ENCODE assay signal across 1 cellular context in the genomic region with DNA sequence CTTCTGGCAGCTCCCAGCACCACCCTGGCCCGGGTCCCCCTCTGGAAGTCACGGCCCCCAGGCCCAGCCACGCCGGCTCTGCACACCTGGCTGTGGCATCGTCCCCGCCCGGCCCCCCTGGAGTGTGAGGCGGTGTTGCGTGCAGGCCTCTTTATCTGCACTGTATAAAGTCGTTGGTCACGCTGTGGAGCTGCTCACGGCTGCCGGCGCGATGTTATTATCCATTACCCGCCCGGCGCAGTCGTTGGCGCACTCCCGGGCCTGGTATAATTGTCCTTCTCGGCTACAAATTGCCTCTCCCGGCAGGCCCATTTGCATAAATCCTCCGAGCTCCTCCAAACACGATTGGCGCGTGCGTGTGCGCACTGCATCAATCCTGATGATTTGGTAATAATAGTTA.
TF ChIP-seq lines count a peak whose summit lies in the region.

No MANE protein-coding gene starts in this region.

TF ChIP-seq in SK-N-SH, 30 proteins besides CTCF, POLR2A, EP300 and RAD21 (continued from another document):
- TF ChIP-seq REST (IDR thresholded peaks at IDR 0.05; ENCODE audit: low read depth, low read length) (no peak), POLR2AphosphoS5 (IDR thresholded peaks at IDR 0.05; ENCODE audit: low read depth, low read length) (no peak), SIN3A (IDR thresholded peaks at IDR 0.05; ENCODE audit: borderline replicate concordance, low read depth, low read length) (no peak), ELF1 (IDR thresholded peaks at IDR 0.05) (no peak)
- TF ChIP-seq, protein P1, sequence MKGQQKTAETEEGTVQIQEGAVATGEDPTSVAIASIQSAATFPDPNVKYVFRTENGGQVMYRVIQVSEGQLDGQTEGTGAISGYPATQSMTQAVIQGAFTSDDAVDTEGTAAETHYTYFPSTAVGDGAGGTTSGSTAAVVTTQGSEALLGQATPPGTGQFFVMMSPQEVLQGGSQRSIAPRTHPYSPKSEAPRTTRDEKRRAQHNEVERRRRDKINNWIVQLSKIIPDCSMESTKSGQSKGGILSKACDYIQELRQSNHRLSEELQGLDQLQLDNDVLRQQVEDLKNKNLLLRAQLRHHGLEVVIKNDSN (IDR thresholded peaks at IDR 0.05; ENCODE audit: borderline replicate concordance, low read depth) = no peak
- TF ChIP-seq, protein P2, sequence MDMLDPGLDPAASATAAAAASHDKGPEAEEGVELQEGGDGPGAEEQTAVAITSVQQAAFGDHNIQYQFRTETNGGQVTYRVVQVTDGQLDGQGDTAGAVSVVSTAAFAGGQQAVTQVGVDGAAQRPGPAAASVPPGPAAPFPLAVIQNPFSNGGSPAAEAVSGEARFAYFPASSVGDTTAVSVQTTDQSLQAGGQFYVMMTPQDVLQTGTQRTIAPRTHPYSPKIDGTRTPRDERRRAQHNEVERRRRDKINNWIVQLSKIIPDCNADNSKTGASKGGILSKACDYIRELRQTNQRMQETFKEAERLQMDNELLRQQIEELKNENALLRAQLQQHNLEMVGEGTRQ (IDR thresholded peaks at IDR 0.05; ENCODE audit: borderline replicate concordance, low read depth, low read length) = no peak
